In the genomic region with DNA sequence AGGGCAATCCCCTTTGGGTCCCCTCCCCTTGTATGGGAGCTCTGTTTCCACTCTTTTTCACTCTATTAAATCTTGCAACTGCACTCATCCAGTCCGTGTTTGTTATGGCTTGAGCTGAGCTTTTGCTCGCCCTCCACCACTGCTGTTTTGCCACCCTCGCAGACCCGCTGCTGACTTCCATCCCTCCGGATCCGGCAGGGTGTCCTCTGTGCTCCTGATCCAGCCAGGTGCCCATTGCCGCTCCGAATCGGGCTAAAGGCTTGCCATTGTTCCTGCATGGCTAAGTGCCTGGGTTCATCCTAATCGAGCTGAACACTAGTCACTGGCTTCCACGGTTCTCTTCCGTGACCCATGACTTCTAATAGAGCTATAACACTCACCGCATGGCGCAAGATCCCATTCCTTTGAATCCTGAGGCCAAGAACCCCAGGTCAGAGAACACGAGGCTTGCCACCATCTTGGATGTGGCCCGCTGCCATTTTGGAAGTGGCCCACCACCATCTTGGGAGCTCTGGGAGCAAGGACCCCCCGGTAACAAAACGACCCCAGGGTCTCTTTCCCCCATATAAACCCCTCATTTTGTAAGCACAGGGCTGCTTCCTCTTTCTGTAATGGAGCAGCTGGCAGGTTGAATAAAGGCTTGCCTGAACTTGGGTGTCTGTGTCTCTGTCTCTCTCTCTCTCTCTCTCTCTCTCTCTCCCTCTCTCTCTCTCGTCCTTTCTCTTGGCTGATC, we compare ENCODE assay signal across 20 cellular contexts.
"Had no signal": no experiment of that assay in that cellular context is flagged by ENCODE, and none has a peak within 500 bp of the region (broad histone marks: within the 10 kb centered on the region; RNA-seq: fewer than 3 reads in every experiment).

No MANE protein-coding gene starts in this region.

- H3K4me3 ChIP-seq: colonic mucosa, left ventricle myocardium inferior, lung, right atrium auricular region, sigmoid colon, skin epidermis, thoracic aorta, transverse colon had no signal

- H3K27me3 ChIP-seq: colonic mucosa, foreskin keratinocyte, right atrium auricular region, sigmoid colon, transverse colon had no signal

- H3K4me3 Mint-ChIP-seq: immature natural killer cell; naive thymus-derived CD4-positive, alpha-beta T cell; stimulated activated naive B cell treated with anti-CD40 and anti-IgM and Interleukin-4, amounts not matched to agents 10 μg/mL and 1 μg/mL and 100 μg/mL, for 72 hours; stimulated activated naive CD8-positive, alpha-beta T cell treated with anti-CD3 and anti-CD28 coated beads, Interleukin-15, amount 100 ng/mL, for 72 hours had no signal

- H3K27ac Mint-ChIP-seq: immature natural killer cell; naive thymus-derived CD4-positive, alpha-beta T cell; stimulated activated naive B cell treated with anti-CD40 and anti-IgM and Interleukin-4, amounts not matched to agents 10 μg/mL and 1 μg/mL and 100 μg/mL, for 72 hours; stimulated activated naive CD8-positive, alpha-beta T cell treated with anti-CD3 and anti-CD28 coated beads, Interleukin-15, amount 100 ng/mL, for 72 hours had no signal

- FAIRE-seq: endothelial cell of umbilical vein, keratinocyte had no signal

- H3K36me3 Mint-ChIP-seq: immature natural killer cell; naive thymus-derived CD4-positive, alpha-beta T cell had no signal

- H3K27me3 Mint-ChIP-seq: naive thymus-derived CD4-positive, alpha-beta T cell; stimulated activated naive B cell treated with anti-CD40 and anti-IgM and Interleukin-4, amounts not matched to agents 10 μg/mL and 1 μg/mL and 100 μg/mL, for 72 hours; stimulated activated naive CD8-positive, alpha-beta T cell treated with anti-CD3 and anti-CD28 coated beads, Interleukin-15, amount 100 ng/mL, for 72 hours had no signal

- ATAC-seq: foreskin keratinocyte; left cardiac atrium; naive thymus-derived CD4-positive, alpha-beta T cell; stimulated activated naive B cell treated with anti-CD40 and anti-IgM and Interleukin-4, amounts not matched to agents 10 μg/mL and 1 μg/mL and 100 μg/mL, for 72 hours; stimulated activated naive CD8-positive, alpha-beta T cell treated with anti-CD3 and anti-CD28 coated beads, Interleukin-15, amount 100 ng/mL, for 72 hours had no signal

- DNase-seq: colonic mucosa; dermis blood vessel endothelial cell; foreskin keratinocyte; immature natural killer cell; left cardiac atrium; left ventricle myocardium inferior; naive thymus-derived CD4-positive, alpha-beta T cell; posterior cingulate gyrus; sigmoid colon; stimulated activated CD4-positive, alpha-beta T cell treated with anti-CD3 and anti-CD28 coated beads, Interleukin-2, amount 100 ng/mL, for 24 hours; stimulated activated CD4-positive, alpha-beta T cell treated with anti-CD3 and anti-CD28 coated beads, Interleukin-4, amount 100 ng/mL, for 4 hours; stimulated activated naive B cell treated with anti-CD40 and anti-IgM and Interleukin-4, amounts not matched to agents 10 μg/mL and 1 μg/mL and 100 μg/mL, for 72 hours; stimulated activated naive CD8-positive, alpha-beta T cell treated with anti-CD3 and anti-CD28 coated beads, Interleukin-15, amount 100 ng/mL, for 72 hours; transverse colon had no signal

- H3K4me1 ChIP-seq: colonic mucosa, left ventricle myocardium inferior, right atrium auricular region, sigmoid colon, transverse colon had no signal

- H3K9me3 ChIP-seq: colonic mucosa, left ventricle myocardium inferior, right atrium auricular region, sigmoid colon, thoracic aorta, transverse colon had no signal

- H3K4me1 Mint-ChIP-seq: immature natural killer cell; stimulated activated naive B cell treated with anti-CD40 and anti-IgM and Interleukin-4, amounts not matched to agents 10 μg/mL and 1 μg/mL and 100 μg/mL, for 72 hours; stimulated activated naive CD8-positive, alpha-beta T cell treated with anti-CD3 and anti-CD28 coated beads, Interleukin-15, amount 100 ng/mL, for 72 hours had no signal

- H3K27ac ChIP-seq: colonic mucosa, foreskin keratinocyte, left ventricle myocardium inferior, right atrium auricular region, sigmoid colon, skin epidermis, thoracic aorta, transverse colon had no signal

- H3K36me3 ChIP-seq: colonic mucosa, left ventricle myocardium inferior, right atrium auricular region, sigmoid colon, thoracic aorta, transverse colon had no signal
